In the genomic region with DNA sequence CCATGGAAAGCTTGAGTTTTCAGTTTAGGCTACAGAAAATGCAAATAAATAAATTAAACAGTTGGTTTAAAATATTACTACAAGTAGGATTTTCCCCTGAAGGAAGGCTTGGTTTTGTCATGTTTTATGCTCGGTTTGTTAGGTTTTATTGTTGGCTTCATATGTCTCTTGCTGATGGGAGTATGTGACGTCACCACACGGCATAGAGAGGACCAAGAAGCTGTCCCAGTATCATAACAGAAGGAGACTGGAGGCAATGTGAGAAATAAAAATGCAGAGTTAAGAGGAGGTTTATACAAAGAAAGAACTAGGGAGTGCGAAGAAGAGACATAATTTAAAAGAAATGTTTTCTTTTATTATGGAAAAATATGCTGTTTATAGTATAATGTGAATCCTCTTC, we compare ENCODE assay signal across 9 cellular contexts. TPM values are rescaled to one million over a fixed set of nuclear protein-coding genes. Genes with fewer than 3 reads are reported as not detected.
"Had no signal": no experiment of that assay in that cellular context is flagged by ENCODE, and none has a peak within 500 bp of the region (broad histone marks: within the 10 kb centered on the region; RNA-seq: fewer than 3 reads in every experiment).

No MANE protein-coding gene starts in this region.

- ATAC-seq: GM12878 had no signal

- DNase-seq: GDM1, GF-D8 had no signal

- H3K4me3 ChIP-seq: GM12878 had no signal

- FAIRE-seq: G401.6, GM12878, GM12891, GM12892, GM18507, GM19239 had no signal

RNA-seq across cellular contexts. Expression of a gene that starts 24.4 kb away (rescaled TPM):
- total RNA-seq: G401 had no signal
